Comparison of ENCODE assay signal across 8 cellular contexts in genomic region chr9:37464426-37465248, GRCh38. TPM values are rescaled to one million over a fixed set of nuclear protein-coding genes. Genes with fewer than 3 reads are reported as not detected.
DNase-seq lines count a peak whose midpoint lies in the region; ATAC-seq lines count a peak whose summit lies in the region.

No MANE protein-coding gene starts in this region.

- H3K27me3 Mint-ChIP-seq in activated T-cell treated with anti-CD3 and anti-CD28 coated beads, Interleukin-2, amount 50 U/mL, for 72 hours (ENCODE audit: low read depth) = no peaks in the 10 kb centered on the region
- no peaks in the 10 kb centered on the region for H3K27me3 Mint-ChIP-seq in natural killer cell treated with Interleukin-12 subunit alpha and Interleukin-12 subunit beta and Interleukin-15 and Interleukin-18, amount 100 ng/mL, for 72 hours

- H3K27ac Mint-ChIP-seq in activated T-cell treated with anti-CD3 and anti-CD28 coated beads, Interleukin-2, amount 50 U/mL, for 72 hours = peak overlapping the region; percentile 83
- H3K27ac Mint-ChIP-seq in natural killer cell treated with Interleukin-12 subunit alpha and Interleukin-12 subunit beta and Interleukin-15 and Interleukin-18, amount 100 ng/mL, for 72 hours = peak overlapping the region; percentile 87 to 93

- DNase-seq in Ammon's horn (ENCODE audit: low spot score) (peak; percentile 74), NCI-H526 treated with DMSO at 0.1 percent for 48 hours (lab: John Stamatoyannopoulos, UW) (peak; percentile 96), fibroblast of gingiva (ENCODE audit: low read depth) (peak; percentile 64)
- peak; percentile 71 to 91 for DNase-seq in activated T-cell treated with anti-CD3 and anti-CD28 coated beads, Interleukin-2, amount 50 U/mL, for 72 hours
- DNase-seq in natural killer cell treated with Interleukin-12 subunit alpha and Interleukin-12 subunit beta and Interleukin-15 and Interleukin-18, amount 100 ng/mL, for 72 hours (ENCODE audit: low spot score) = peak; percentile 77

- peak overlapping the region; percentile 77 for H3K27ac ChIP-seq in temporal lobe (ENCODE audit: low read depth, low read length)

- H3K9me3 Mint-ChIP-seq in activated T-cell treated with anti-CD3 and anti-CD28 coated beads, Interleukin-2, amount 50 U/mL, for 72 hours = no peaks in the 10 kb centered on the region
- H3K9me3 Mint-ChIP-seq in natural killer cell treated with Interleukin-12 subunit alpha and Interleukin-12 subunit beta and Interleukin-15 and Interleukin-18, amount 100 ng/mL, for 72 hours = no peaks in the 10 kb centered on the region

- peak overlapping the region; percentile 91 to 96 for H3K4me3 Mint-ChIP-seq in activated T-cell treated with anti-CD3 and anti-CD28 coated beads, Interleukin-2, amount 50 U/mL, for 72 hours
- H3K4me3 Mint-ChIP-seq in natural killer cell treated with Interleukin-12 subunit alpha and Interleukin-12 subunit beta and Interleukin-15 and Interleukin-18, amount 100 ng/mL, for 72 hours = peak overlapping the region; percentile 92

- peaks cover 50% of the 10 kb centered on the region for H3K4me1 Mint-ChIP-seq in activated T-cell treated with anti-CD3 and anti-CD28 coated beads, Interleukin-2, amount 50 U/mL, for 72 hours (ENCODE audit: low read depth)
- peaks cover 27 to 34% of the 10 kb centered on the region in 2 donors for H3K4me1 Mint-ChIP-seq in natural killer cell treated with Interleukin-12 subunit alpha and Interleukin-12 subunit beta and Interleukin-15 and Interleukin-18, amount 100 ng/mL, for 72 hours (ENCODE audit: low read depth in 2 of 2)

- H3K36me3 Mint-ChIP-seq in activated T-cell treated with anti-CD3 and anti-CD28 coated beads, Interleukin-2, amount 50 U/mL, for 72 hours (ENCODE audit: insufficient read depth in 2 of 2) = peaks cover 0 to 12% of the 10 kb centered on the region in 2 donors
- H3K36me3 Mint-ChIP-seq in natural killer cell treated with Interleukin-12 subunit alpha and Interleukin-12 subunit beta and Interleukin-15 and Interleukin-18, amount 100 ng/mL, for 72 hours = no peaks in the 10 kb centered on the region

- peak; percentile 20 for ATAC-seq in GM18870 (IDR thresholded peaks at IDR 0.05; ENCODE audit: unreplicated experiment)
- ATAC-seq in HG03095 (IDR thresholded peaks at IDR 0.05; ENCODE audit: unreplicated experiment) = peak; percentile 25
- ATAC-seq in activated T-cell treated with anti-CD3 and anti-CD28 coated beads, Interleukin-2, amount 50 U/mL, for 72 hours (replicated peaks in 1 of 2) = peak; percentile 53 to 58
- peak; percentile 52 to 66 for ATAC-seq in natural killer cell treated with Interleukin-12 subunit alpha and Interleukin-12 subunit beta and Interleukin-15 and Interleukin-18, amount 100 ng/mL, for 72 hours

RNA-seq across cellular contexts. Expression of gene ZBTB5, which starts 0.6 kb away (rescaled TPM):
- total RNA-seq in activated T-cell treated with anti-CD3 and anti-CD28 coated beads, Interleukin-2, amount 50 U/mL, for 72 hours = 10 to 100 TPM in 1 of 2 donors, 1 to 10 TPM in 1; 9.9 to 13.2 TPM
- total RNA-seq in natural killer cell treated with Interleukin-12 subunit alpha and Interleukin-12 subunit beta and Interleukin-15 and Interleukin-18, amount 100 ng/mL, for 72 hours = 1 to 10 TPM; 8.5 TPM
- 22.6 TPM for total RNA-seq in temporal lobe

RNA-seq across cellular contexts. Expression of gene POLR1E, which starts 21.1 kb away (rescaled TPM):
- 10 to 100 TPM; 67.8 to 77.2 TPM for total RNA-seq in activated T-cell treated with anti-CD3 and anti-CD28 coated beads, Interleukin-2, amount 50 U/mL, for 72 hours
- total RNA-seq in natural killer cell treated with Interleukin-12 subunit alpha and Interleukin-12 subunit beta and Interleukin-15 and Interleukin-18, amount 100 ng/mL, for 72 hours = 10 to 100 TPM; 37.0 to 70.2 TPM
- 30.2 TPM for total RNA-seq in temporal lobe

RNA-seq across cellular contexts. Expression of gene GRHPR, which starts 42.1 kb away (rescaled TPM):
- total RNA-seq in activated T-cell treated with anti-CD3 and anti-CD28 coated beads, Interleukin-2, amount 50 U/mL, for 72 hours = 10 to 100 TPM; 70.2 to 94.2 TPM
- 10 to 100 TPM; 53.4 to 66.1 TPM for total RNA-seq in natural killer cell treated with Interleukin-12 subunit alpha and Interleukin-12 subunit beta and Interleukin-15 and Interleukin-18, amount 100 ng/mL, for 72 hours
- 44.3 TPM for total RNA-seq in temporal lobe

Comparison
In these comparisons a context has a peak if more than half of its experiments do, and no peak if none do; other contexts are left out.
1. Peak in every context shown above with its lines: DNase-seq, ATAC-seq and H3K27ac ChIP-seq.